Comparison of ENCODE assay signal across 8 cellular contexts in genomic region chrX:21373637-21374162, GRCh38. TPM values are rescaled to one million over a fixed set of nuclear protein-coding genes. Genes with fewer than 3 reads are reported as not detected.
DNase-seq lines count a peak whose midpoint lies in the region; ATAC-seq, FAIRE-seq and TF ChIP-seq lines count a peak whose summit lies in the region.

No MANE protein-coding gene starts in this region.

- no peaks in the 10 kb centered on the region for H3K79me2 ChIP-seq in smooth muscle cell (ENCODE audit: low read depth)

- DNase-seq in GM13977 (ENCODE audit: low spot score): peak; percentile 28
- peak; percentile 77 for DNase-seq in NCI-H146 (lab: John Stamatoyannopoulos, UW)
- peak; percentile 11 for DNase-seq in activated naive CD4-positive, alpha-beta T cell treated with Interleukin-2 at 50 U/mL for 16 hours
- no peak for DNase-seq in right atrium auricular region (ENCODE audit: low spot score)
- no peak for DNase-seq in smooth muscle cell (lab: John Stamatoyannopoulos, UW; ENCODE audit: unreplicated experiment)
- no peak for DNase-seq in RWPE1 (ENCODE audit: low spot score)
- DNase-seq in GM12891 (ENCODE audit: insufficient read length, low spot score): no peak

- POLR2A ChIA-PET in RWPE1 (lab: Yijun Ruan, JAX; ENCODE audit: low non-redundant PET): no interaction called here

- in situ Hi-C loops in GM13977 (cut with MboI; ENCODE audit: low pct_unique_long_range_greater_than_20kb, low sequenced_read_pairs, unreplicated experiment): no loop called here

- peak overlapping the region; percentile 80 for H3K4me2 ChIP-seq in smooth muscle cell

- H3K4me1 ChIP-seq in right atrium auricular region: peaks cover 0 to 5% of the 10 kb centered on the region in 2 donors
- no peaks in the 10 kb centered on the region for H3K4me1 ChIP-seq in smooth muscle cell (ENCODE audit: low read depth)

- peak; percentile 23 for ATAC-seq in GM21825 (IDR thresholded peaks at IDR 0.05; ENCODE audit: unreplicated experiment)

- H3K9ac ChIP-seq in smooth muscle cell (ENCODE audit: low read depth): no peak overlapping the region

- TF ChIP-seq POLR2A in GM12891 (IDR thresholded peaks at IDR 0.05; ENCODE audit: low read depth, low read length): no peak

- no peak for FAIRE-seq in GM12891 (lab: Jason Lieb, UNC)

- peak overlapping the region; percentile 66 for H2AFZ ChIP-seq in smooth muscle cell (ENCODE audit: low read depth)

- H4K20me1 ChIP-seq in smooth muscle cell (ENCODE audit: low read depth): no peaks in the 10 kb centered on the region

- H3F3A ChIP-seq in smooth muscle cell (ENCODE audit: low read depth): no peaks in the 10 kb centered on the region

- H3K9me3 ChIP-seq in right atrium auricular region: no peaks in the 10 kb centered on the region
- no peaks in the 10 kb centered on the region for H3K9me3 ChIP-seq in smooth muscle cell (replicated peaks; ENCODE audit: low read depth)

- H3K4me3 ChIP-seq in right atrium auricular region: peak overlapping the region; percentile 36 to 52
- H3K4me3 ChIP-seq in smooth muscle cell: peak overlapping the region; percentile 57

- no peak overlapping the region for H3K27ac ChIP-seq in right atrium auricular region
- H3K27ac ChIP-seq in smooth muscle cell (ENCODE audit: low read depth): no peak overlapping the region
- no peak overlapping the region for H3K27ac ChIP-seq in RWPE1

- H3K27me3 ChIP-seq in right atrium auricular region (no peaks in the 10 kb centered on the region), smooth muscle cell (ENCODE audit: low read depth) (peaks cover 36% of the 10 kb centered on the region)

- CTCF ChIA-PET in RWPE1 (lab: Yijun Ruan, JAX): no interaction called here

- no peaks in the 10 kb centered on the region for H3K36me3 ChIP-seq in right atrium auricular region
- no peaks in the 10 kb centered on the region for H3K36me3 ChIP-seq in smooth muscle cell (ENCODE audit: low read depth)

- 42% methylated on average over 41 of the region's 50 CpGs for WGBS in smooth muscle cell (ENCODE audit: low lambda C conversion rate)

- TF ChIP-seq CTCF in GM13977 (IDR thresholded peaks at IDR 0.05; ENCODE audit: extremely low read depth, insufficient read depth, missing control alignments): no peak
- TF ChIP-seq CTCF in right atrium auricular region (IDR thresholded peaks at IDR 0.05): no peak
- no peak for TF ChIP-seq CTCF in smooth muscle cell (IDR thresholded peaks at IDR 0.05; ENCODE audit: borderline replicate concordance, insufficient read depth, poor library complexity, severe bottlenecking)
- no peak for TF ChIP-seq CTCF in RWPE1 (conservative IDR thresholded peaks at IDR 0.05; ENCODE audit: low read depth)

TF ChIP-seq in GM12891, 5 proteins besides CTCF, POLR2A, EP300 and RAD21:
- TF ChIP-seq SPI1 (IDR thresholded peaks at IDR 0.05; ENCODE audit: low read depth, low read length) (no peak), POLR2AphosphoS5 (IDR thresholded peaks at IDR 0.05; ENCODE audit: low read depth, low read length) (no peak), PAX5 (IDR thresholded peaks at IDR 0.05; ENCODE audit: insufficient read depth, low read length, severe bottlenecking) (no peak), POU2F2 (IDR thresholded peaks at IDR 0.05; ENCODE audit: low read depth, low read length) (no peak), TAF1 (IDR thresholded peaks at IDR 0.05; ENCODE audit: low read depth, low read length) (no peak)

RNA-seq across cellular contexts. Expression of gene CNKSR2, which starts 0.5 kb away (rescaled TPM):
- total RNA-seq in right atrium auricular region: 1 to 10 TPM in 1 of 2 donors, not detected in 1; 1.7 TPM
- 1.1 and 1.9 TPM in 2 replicates for total RNA-seq in smooth muscle cell
- polyA plus RNA-seq in smooth muscle cell: 1.2 TPM in 1 of 2 replicates, not detected in the other
- 0.36 TPM for polyA plus RNA-seq in GM12891 (2012; ENCODE audit: low read depth, missing spikeins)

Comparison
In these comparisons a context has a peak if more than half of its experiments do, and no peak if none do; other contexts are left out.
1. DNase-seq: peak in GM13977 (single experiment), NCI-H146 (single experiment) and activated naive CD4-positive, alpha-beta T cell treated with Interleukin-2 at 50 U/mL for 16 hours (single experiment); none in right atrium auricular region (single experiment), smooth muscle cell (single experiment), RWPE1 (single experiment) and GM12891 (single experiment).